ENCODE assay signal across 9 cellular contexts in genomic region chr5:138605254-138605972, GRCh38. TPM values are rescaled to one million over a fixed set of nuclear protein-coding genes. Genes with fewer than 3 reads are reported as not detected.
DNase-seq lines count a peak whose midpoint lies in the region; ATAC-seq, FAIRE-seq and TF ChIP-seq lines count a peak whose summit lies in the region.
"Had no signal": no experiment of that assay in that cellular context is flagged by ENCODE, and none has a peak within 500 bp of the region (broad histone marks: within the 10 kb centered on the region; RNA-seq: fewer than 3 reads in every experiment).

No MANE protein-coding gene starts in this region.

- ATAC-seq in GM19438 (IDR thresholded peaks at IDR 0.05; ENCODE audit: low read depth, unreplicated experiment) (peak; percentile 58), HG03196 (IDR thresholded peaks at IDR 0.05; ENCODE audit: unreplicated experiment) (peak; percentile 76), HG03439 (IDR thresholded peaks at IDR 0.05; ENCODE audit: unreplicated experiment) (no peak)

- BruUV-seq in A673 (replicated peaks; lab: Mats Ljungman, UMichigan): no TSS peak

- H3K4me3 ChIP-seq in endodermal cell (ENCODE audit: low read length): no peak overlapping the region
- no peak overlapping the region for H3K4me3 ChIP-seq in A673 (ENCODE audit: low read depth, low read length, poor library complexity, severe bottlenecking)

- WGBS in endodermal cell (ENCODE audit: insufficient coverage in 1 of 2, insufficient read length in 1 of 2), 2 experiments: 90 to 93% methylated on average over 2 of the region's 2 CpGs

- no peak overlapping the region for H3K4me3 Mint-ChIP-seq in endodermal cell

- H3K27ac Mint-ChIP-seq in endodermal cell: no peak overlapping the region

- H3K27ac ChIP-seq in endodermal cell (ENCODE audit: low read depth, low read length): peak overlapping the region; percentile 58
- no peak overlapping the region for H3K27ac ChIP-seq in A673 (ENCODE audit: low read depth, low read length, poor library complexity, severe bottlenecking)

- peak; percentile 90 for FAIRE-seq in GM12891 (lab: Jason Lieb, UNC)

- CTCF ChIA-PET in A673 (lab: Charles Lee): no interaction called here

- peaks cover 5% of the 10 kb centered on the region for H3K4me1 Mint-ChIP-seq in endodermal cell

- H3K4me1 ChIP-seq in endodermal cell (ENCODE audit: control insufficient read depth, insufficient read depth, low read length) (no peaks in the 10 kb centered on the region), A673 (ENCODE audit: insufficient read depth, low read length, poor library complexity, severe bottlenecking) (peaks cover under 1% of the 10 kb centered on the region)

- no peaks in the 10 kb centered on the region for H3K36me3 Mint-ChIP-seq in endodermal cell (ENCODE audit: low read depth)

- POLR2A ChIA-PET in A673 (lab: Charles Lee; ENCODE audit: low non-redundant PET): no interaction called here

- TF ChIP-seq CTCF in endodermal cell (conservative IDR thresholded peaks at IDR 0.05): no peak
- no peak for TF ChIP-seq CTCF in A673 (conservative IDR thresholded peaks at IDR 0.05; ENCODE audit: low read depth, low read length)

- H3K9me3 ChIP-seq in endodermal cell (ENCODE audit: control insufficient read depth, low read length) (no peaks in the 10 kb centered on the region), A673 (ENCODE audit: low read depth, low read length, poor library complexity, severe bottlenecking) (no peaks in the 10 kb centered on the region)

- H3K27me3 ChIP-seq in endodermal cell (ENCODE audit: control insufficient read depth, insufficient read depth, low read length, poor library complexity, severe bottlenecking) (no peaks in the 10 kb centered on the region), A673 (replicated peaks; ENCODE audit: insufficient read depth, low read depth, low read length, poor library complexity) (no peaks in the 10 kb centered on the region)

- TF ChIP-seq POLR2A in GM12891 (IDR thresholded peaks at IDR 0.05; ENCODE audit: low read depth, low read length): no peak

- no peaks in the 10 kb centered on the region for H3K9me3 Mint-ChIP-seq in endodermal cell

- H3K27me3 Mint-ChIP-seq in endodermal cell (ENCODE audit: insufficient read depth): no peaks in the 10 kb centered on the region

- DNase-seq in GM12891 (ENCODE audit: insufficient read length, low spot score) (no peak), endodermal cell (no peak), amygdala (lab: John Stamatoyannopoulos, UW) (no peak), A673 (ENCODE audit: low spot score) (no peak)
- no peak for DNase-seq in activated CD8-positive, alpha-beta memory T cell treated with anti-CD3 and anti-CD28 coated beads, Interleukin-2, amount 50 U/mL, for 4 hours
- DNase-seq: activated CD4-positive, alpha-beta T cell treated with anti-CD3 and anti-CD28 coated beads for 48 hours had no signal

- intact Hi-C loops in A673 (cut with micrococcal nuclease; ENCODE audit: unreplicated experiment): no loop called here

- no peak overlapping the region for H3K9ac ChIP-seq in endodermal cell (ENCODE audit: extremely low read depth, low read length, poor library complexity, severe bottlenecking)

- H3K36me3 ChIP-seq in endodermal cell (ENCODE audit: control insufficient read depth, insufficient read depth, low read length) (no peaks in the 10 kb centered on the region), A673 (ENCODE audit: insufficient read depth, low read length, poor library complexity, severe bottlenecking) (no peaks in the 10 kb centered on the region)

TF ChIP-seq in GM12891, 5 proteins besides CTCF, POLR2A, EP300 and RAD21:
- TF ChIP-seq POLR2AphosphoS5 (IDR thresholded peaks at IDR 0.05; ENCODE audit: low read depth, low read length) (no peak), SPI1 (IDR thresholded peaks at IDR 0.05; ENCODE audit: low read depth, low read length) (peak; percentile 37; the same call in 1 of the 2 replicates), TAF1 (IDR thresholded peaks at IDR 0.05; ENCODE audit: low read depth, low read length) (no peak)
TF ChIP-seq in GM12891: peak in this region for 1.

RNA-seq across cellular contexts. Expression of gene HSPA9, which starts 30.2 kb away (rescaled TPM):
- 181 TPM for polyA plus RNA-seq in GM12891 (2012; ENCODE audit: low read depth, missing spikeins)
- 100 to 1,000 TPM; 201 to 212 TPM for total RNA-seq in endodermal cell
- polyA plus RNA-seq in endodermal cell (2013, experiment 1 of 2): 141 TPM
- polyA plus RNA-seq in endodermal cell (2013, experiment 2 of 2): 120 TPM
- 502 TPM in 2 replicates for total RNA-seq in A673 (2021)
